In the genomic region with DNA sequence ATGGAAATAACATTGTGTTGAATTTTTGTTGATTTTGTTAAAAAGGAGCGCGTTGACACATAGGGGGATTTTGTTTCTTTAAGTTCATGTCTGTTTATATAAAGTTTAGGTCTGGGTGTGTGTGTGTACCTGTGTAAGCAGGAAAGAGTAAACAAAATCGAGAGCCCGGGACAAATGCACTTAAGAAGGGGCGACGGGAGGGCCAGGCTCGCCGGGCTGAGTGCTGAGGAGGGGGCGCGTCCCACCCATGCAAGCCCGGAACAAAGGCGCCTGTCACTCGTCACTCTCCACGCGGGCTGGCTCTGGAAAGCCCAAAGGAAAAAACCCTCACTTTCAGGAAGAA, we compare ENCODE assay signal across 8 cellular contexts. TPM values are rescaled to one million over a fixed set of nuclear protein-coding genes. Genes with fewer than 3 reads are reported as not detected.
DNase-seq lines count a peak whose midpoint lies in the region; ATAC-seq and TF ChIP-seq lines count a peak whose summit lies in the region.

No MANE protein-coding gene starts in this region.

- DNase-seq in Calu3 (no peak), PC-3 (no peak), esophagus muscularis mucosa (ENCODE audit: extremely low spot score) (no peak), trophoblast cell (no peak), HT-29 (ENCODE audit: low spot score) (no peak), transverse colon (no peak), medulla oblongata (ENCODE audit: extremely low spot score) (no peak)

- peak overlapping the region; percentile 24 for H4K8ac ChIP-seq in trophoblast cell (ENCODE audit: low read depth, low read length)

- peaks cover 6% of the 10 kb centered on the region; the same call in 1 of the 2 replicates for H3K4me1 ChIP-seq in PC-3 (ENCODE audit: insufficient read depth, low read length)
- H3K4me1 ChIP-seq in esophagus muscularis mucosa, result peaks cover 0 to 19% (median 13%) of the 10 kb centered on the region in 4 donors
- H3K4me1 ChIP-seq in trophoblast cell (ENCODE audit: control insufficient read depth in 1 of 2, insufficient read depth in 2 of 2, low read length in 2 of 2), result peaks cover 6 to 8% of the 10 kb centered on the region in 2 experiments
- peaks cover 0 to 12% (median 9%) of the 10 kb centered on the region in 4 donors for H3K4me1 ChIP-seq in transverse colon

- no peaks in the 10 kb centered on the region for H3K9me3 Mint-ChIP-seq in Calu3 (ENCODE audit: low read depth, unreplicated experiment)

- no peak overlapping the region for H2BK120ac ChIP-seq in trophoblast cell (ENCODE audit: insufficient read depth, low read length, poor library complexity)

- no peak overlapping the region for H3K23ac ChIP-seq in trophoblast cell (ENCODE audit: low read length)

- H3K9me2 ChIP-seq in PC-3 (replicated peaks; ENCODE audit: low read length), result no peaks in the 10 kb centered on the region

- peaks cover 67% of the 10 kb centered on the region for H3K27me3 Mint-ChIP-seq in Calu3 (ENCODE audit: unreplicated experiment)

- no peak overlapping the region for H2BK12ac ChIP-seq in trophoblast cell (ENCODE audit: low read length)

- no peaks in the 10 kb centered on the region for H3K27me3 ChIP-seq in PC-3 (ENCODE audit: low read length)
- peaks cover 0 to 72% (median 25%) of the 10 kb centered on the region in 4 donors for H3K27me3 ChIP-seq in esophagus muscularis mucosa
- H3K27me3 ChIP-seq in trophoblast cell (ENCODE audit: insufficient read depth, low read length), result peaks cover 2% of the 10 kb centered on the region
- peaks cover 78% of the 10 kb centered on the region for H3K27me3 ChIP-seq in transverse colon

- H3K4ac ChIP-seq in trophoblast cell (ENCODE audit: low read depth, low read length), result no peak overlapping the region

- H4K12ac ChIP-seq in trophoblast cell (ENCODE audit: low read depth, low read length), result no peak overlapping the region

- no peak overlapping the region for H3K14ac ChIP-seq in trophoblast cell (ENCODE audit: low read length)

- TF ChIP-seq EP300 in esophagus muscularis mucosa (IDR thresholded peaks at IDR 0.05) (no peak), transverse colon (IDR thresholded peaks at IDR 0.05; ENCODE audit: low read depth) (no peak)

- CTCF ChIA-PET in Calu3 (lab: Charles Lee) (no interaction called here), PC-3 (lab: Charles Lee) (no interaction called here)

- H3K9ac ChIP-seq in PC-3 (ENCODE audit: low read length) (no peak overlapping the region), trophoblast cell (ENCODE audit: low read length) (no peak overlapping the region)

- no peaks in the 10 kb centered on the region for H3F3A ChIP-seq in PC-3 (ENCODE audit: low read length, unreplicated experiment)

- H3K27ac ChIP-seq in PC-3 (ENCODE audit: low read length) (no peak overlapping the region), esophagus muscularis mucosa (replicated peaks in 1 of 4) (no peak overlapping the region), trophoblast cell (ENCODE audit: low read depth, low read length) (no peak overlapping the region), transverse colon (peak overlapping the region in 1 of 4 donors; percentile 0)

- in situ Hi-C loops in transverse colon (cut with MboI; ENCODE audit: low pct_ligation_motif_present in 1 of 4, low pct_unique_long_range_greater_than_20kb in 1 of 4, low sequenced_read_pairs in 3 of 4), result no loop called here

- H3K4me2 ChIP-seq in PC-3 (ENCODE audit: low read length) (peak overlapping the region; percentile 72), trophoblast cell (ENCODE audit: low read length) (peak overlapping the region; percentile 61)

- H3K9me3 ChIP-seq in PC-3 (ENCODE audit: low read length), result no peaks in the 10 kb centered on the region
- H3K9me3 ChIP-seq in esophagus muscularis mucosa, result no peaks in the 10 kb centered on the region
- H3K9me3 ChIP-seq in trophoblast cell (ENCODE audit: insufficient read depth, low read depth, low read length), result no peaks in the 10 kb centered on the region
- H3K9me3 ChIP-seq in transverse colon, result no peaks in the 10 kb centered on the region

- ATAC-seq in PC-3 (no peak; the same call in 1 of the 2 replicates), HG02938 (IDR thresholded peaks at IDR 0.05; ENCODE audit: unreplicated experiment) (no peak)

- peaks cover 4% of the 10 kb centered on the region for H3K36me3 Mint-ChIP-seq in Calu3 (ENCODE audit: insufficient read depth, unreplicated experiment)

- 13% methylated on average over 15 of the region's 15 CpGs for WGBS in esophagus muscularis mucosa
- no CpG with 5 or more reads among the region's 15 CpGs for WGBS in trophoblast cell (ENCODE audit: extremely low coverage, insufficient coverage, insufficient read length)
- WGBS in transverse colon (ENCODE audit: low coverage in 1 of 2), 2 donors, result 9 to 31% methylated on average over 2 to 15 of the region's 15 CpGs

- no peak overlapping the region for H3K18ac ChIP-seq in trophoblast cell (ENCODE audit: low read length)

- peak overlapping the region; percentile 56 for H3K4me3 Mint-ChIP-seq in Calu3 (ENCODE audit: low read depth, unreplicated experiment)

- intact Hi-C loops in Calu3 (cut with micrococcal nuclease; ENCODE audit: unreplicated experiment) (no loop called here), PC-3 (cut with micrococcal nuclease) (no loop called here), esophagus muscularis mucosa (cut with DNase I) (no loop called here), transverse colon (cut with DNase I; ENCODE audit: low total_unique reads) (no loop called here)

- TF ChIP-seq POLR2A in esophagus muscularis mucosa (IDR thresholded peaks at IDR 0.05; ENCODE audit: low read depth), result no peak
- TF ChIP-seq POLR2A in transverse colon (IDR thresholded peaks at IDR 0.05), result no peak

- POLR2A ChIA-PET in PC-3 (lab: Charles Lee; ENCODE audit: unreplicated experiment), result no interaction called here

- no peak overlapping the region for H2BK5ac ChIP-seq in trophoblast cell (ENCODE audit: low read depth, low read length, poor library complexity)

- no peak overlapping the region for H3K27ac Mint-ChIP-seq in Calu3 (ENCODE audit: unreplicated experiment)

- H3K36me3 ChIP-seq in PC-3 (ENCODE audit: low read depth, low read length) (no peaks in the 10 kb centered on the region), esophagus muscularis mucosa (no peaks in the 10 kb centered on the region), trophoblast cell (ENCODE audit: control insufficient read depth in 1 of 2, insufficient read depth in 2 of 2, low read length in 2 of 2) (no peaks in the 10 kb centered on the region), transverse colon (no peaks in the 10 kb centered on the region)

- H4K20me1 ChIP-seq in PC-3 (ENCODE audit: low read length), result no peaks in the 10 kb centered on the region

- H4K91ac ChIP-seq in trophoblast cell (ENCODE audit: low read depth, low read length), result no peak overlapping the region

- TF ChIP-seq CTCF in Calu3 (IDR thresholded peaks at IDR 0.05; ENCODE audit: unreplicated experiment) (no peak), PC-3 (conservative IDR thresholded peaks at IDR 0.05; ENCODE audit: low read depth, low read length) (no peak), esophagus muscularis mucosa (IDR thresholded peaks at IDR 0.05) (no peak), transverse colon (IDR thresholded peaks at IDR 0.05) (no peak)

- H3K4me1 Mint-ChIP-seq in Calu3 (ENCODE audit: low read depth, unreplicated experiment), result peaks cover 17% of the 10 kb centered on the region

- H2AFZ ChIP-seq in PC-3 (ENCODE audit: low read length) (peak overlapping the region; percentile 59), trophoblast cell (ENCODE audit: insufficient read depth, low read length, poor library complexity) (peak overlapping the region; percentile 32)

- BruUV-seq in Calu3 (replicated peaks; lab: Mats Ljungman, UMichigan) (no TSS peak), PC-3 (replicated peaks; lab: Mats Ljungman, UMichigan) (no TSS peak)

- H2AK5ac ChIP-seq in trophoblast cell (ENCODE audit: low read length), result no peak overlapping the region

- peaks cover 5% of the 10 kb centered on the region for H3K79me1 ChIP-seq in trophoblast cell (ENCODE audit: low read length)

- H3K79me2 ChIP-seq in PC-3 (ENCODE audit: low read length) (no peaks in the 10 kb centered on the region), trophoblast cell (ENCODE audit: control insufficient read depth, insufficient read depth, low read length, poor library complexity) (no peaks in the 10 kb centered on the region)

- H3K4me3 ChIP-seq in PC-3 (ENCODE audit: low read length), result peak overlapping the region; percentile 28
- peak overlapping the region; percentile 32 to 52 (median 45) for H3K4me3 ChIP-seq in esophagus muscularis mucosa
- peak overlapping the region; percentile 39 for H3K4me3 ChIP-seq in trophoblast cell (ENCODE audit: low read depth, low read length)
- peak overlapping the region in 2 of 4 donors; percentile 24 to 29 for H3K4me3 ChIP-seq in transverse colon

RNA-seq across cellular contexts. Expression of a gene that starts 28.8 kb away (rescaled TPM):
- total RNA-seq in Calu3 (2022), result 2.3 and 3.8 TPM in 2 replicates
- total RNA-seq in PC-3 (2014; rRNA removed), result not detected in 2 replicates
- not detected for total RNA-seq in esophagus muscularis mucosa
- polyA plus RNA-seq in trophoblast cell (2013), result 10.5 and 10.6 TPM in 2 replicates
- not detected in 2 replicates for total RNA-seq in HT-29 (2014; rRNA removed; shearing (Covaris generic))
- not detected for total RNA-seq in transverse colon

RNA-seq across cellular contexts. Expression of a gene that starts 38.9 kb away (rescaled TPM):
- total RNA-seq in Calu3 (2022), result 62.9 and 68.2 TPM in 2 replicates
- total RNA-seq in PC-3 (2014; rRNA removed), result 48.3 and 94.6 TPM in 2 replicates
- total RNA-seq in esophagus muscularis mucosa, result 10 to 100 TPM; 13.8 to 26.1 (median 20.9) TPM
- 31.1 and 32.5 TPM in 2 replicates for polyA plus RNA-seq in trophoblast cell (2013)
- 55.9 and 62.2 TPM in 2 replicates for total RNA-seq in HT-29 (2014; rRNA removed; shearing (Covaris generic))
- total RNA-seq in transverse colon, result 100 to 1,000 TPM in 1 of 4 donors, 10 to 100 TPM in 3; 27.2 to 125 (median 48.6) TPM

RNA-seq across cellular contexts. Expression of a gene that starts 41.7 kb away (rescaled TPM):
- total RNA-seq in Calu3 (2022) (87.1 and 99.2 TPM in 2 replicates), PC-3 (2014; rRNA removed) (97.7 and 157 TPM in 2 replicates), esophagus muscularis mucosa (10 to 100 TPM; 22.5 to 62.6 (median 61.0) TPM), transverse colon (100 to 1,000 TPM in 1 of 4 donors, 10 to 100 TPM in 3; 13.8 to 110 (median 27.1) TPM)
- 44.8 and 45.0 TPM in 2 replicates for polyA plus RNA-seq in trophoblast cell (2013)
- total RNA-seq in HT-29 (2014; rRNA removed; shearing (Covaris generic)), result 34.0 and 41.1 TPM in 2 replicates
